ENCODE assay signal across 24 cellular contexts in genomic region chr10:96097865-96098264, GRCh38.
"Had no signal": no experiment of that assay in that cellular context is flagged by ENCODE, and none has a peak within 500 bp of the region (broad histone marks: within the 10 kb centered on the region; RNA-seq: fewer than 3 reads in every experiment).

No MANE protein-coding gene starts in this region.

- H3K27me3 ChIP-seq: testis had no signal

- H3K36me3 ChIP-seq: gastrocnemius medialis, tibial artery had no signal

- H3K4me1 ChIP-seq: gastrocnemius medialis, parathyroid adenoma, testis, tibial artery had no signal

- H3K9me3 Mint-ChIP-seq: endodermal cell; natural killer cell treated with Interleukin-12 subunit alpha and Interleukin-12 subunit beta and Interleukin-15 and Interleukin-18, amount 100 ng/mL, for 72 hours; stimulated activated memory B cell treated with anti-CD40 and anti-IgM and Interleukin-4, amounts not matched to agents 10 μg/mL and 1 μg/mL and 100 μg/mL, for 72 hours; type B pancreatic cell had no signal

- H3K27ac ChIP-seq: epithelial cell of prostate, gastrocnemius medialis, parathyroid adenoma, testis, tibial artery had no signal

- H3K9me3 ChIP-seq: gastrocnemius medialis, testis, tibial artery had no signal

- H3K36me3 Mint-ChIP-seq: type B pancreatic cell had no signal

- H3K9ac ChIP-seq: parathyroid adenoma had no signal

- H3K4me3 ChIP-seq: gastrocnemius medialis, lung, testis, tibial artery had no signal

- H2AFZ ChIP-seq: parathyroid adenoma had no signal

- H3K4me3 Mint-ChIP-seq: dendritic cell treated with granulocyte-macrophage colony-stimulating factor and Interleukin-4, amounts not matched to agents 40 ng/mL and 50 ng/mL, for 4 days; endodermal cell; memory B cell; natural killer cell treated with Interleukin-12 subunit alpha and Interleukin-12 subunit beta and Interleukin-15 and Interleukin-18, amount 100 ng/mL, for 72 hours; neural crest cell; stimulated activated memory B cell treated with anti-CD40 and anti-IgM and Interleukin-4, amounts not matched to agents 10 μg/mL and 1 μg/mL and 100 μg/mL, for 72 hours; type B pancreatic cell had no signal

- H3K79me2 ChIP-seq: parathyroid adenoma had no signal

- DNase-seq: effector CD8-positive, alpha-beta T cell; endodermal cell; foreskin fibroblast; gastrocnemius medialis; head of caudate nucleus; kidney; stimulated activated CD4-positive, alpha-beta T cell treated with anti-CD3 and anti-CD28 coated beads, Interleukin-4, amount 100 ng/mL, for 4 hours; stimulated activated naive CD8-positive, alpha-beta T cell treated with anti-CD3 and anti-CD28 coated beads, Interleukin-15, Interleukin-2, amounts not matched to agents 100 U/mL and 50 U/mL, for 24 hours; substantia nigra; testis; tibial artery had no signal

- H3K27ac Mint-ChIP-seq: dendritic cell treated with granulocyte-macrophage colony-stimulating factor and Interleukin-4, amounts not matched to agents 40 ng/mL and 50 ng/mL, for 4 days; endodermal cell; memory B cell; natural killer cell treated with Interleukin-12 subunit alpha and Interleukin-12 subunit beta and Interleukin-15 and Interleukin-18, amount 100 ng/mL, for 72 hours; progenitor cell of endocrine pancreas; stimulated activated memory B cell treated with anti-CD40 and anti-IgM and Interleukin-4, amounts not matched to agents 10 μg/mL and 1 μg/mL and 100 μg/mL, for 72 hours; type B pancreatic cell had no signal

- H3K27me3 Mint-ChIP-seq: progenitor cell of endocrine pancreas had no signal

- ATAC-seq: esophagus mucosa; gastrocnemius medialis; left lobe of liver; natural killer cell treated with Interleukin-12 subunit alpha and Interleukin-12 subunit beta and Interleukin-15 and Interleukin-18, amount 100 ng/mL, for 72 hours; sciatic nerve; stimulated activated memory B cell treated with anti-CD40 and anti-IgM and Interleukin-4, amounts not matched to agents 10 μg/mL and 1 μg/mL and 100 μg/mL, for 72 hours; stimulated activated naive CD8-positive, alpha-beta T cell treated with anti-CD3 and anti-CD28 coated beads, Interleukin-15, Interleukin-2, amounts not matched to agents 100 U/mL and 50 U/mL, for 24 hours had no signal

- H3K4me1 Mint-ChIP-seq: endodermal cell, neural crest cell had no signal
